25 cellular contexts compared by ENCODE assay signal in the genomic region with DNA sequence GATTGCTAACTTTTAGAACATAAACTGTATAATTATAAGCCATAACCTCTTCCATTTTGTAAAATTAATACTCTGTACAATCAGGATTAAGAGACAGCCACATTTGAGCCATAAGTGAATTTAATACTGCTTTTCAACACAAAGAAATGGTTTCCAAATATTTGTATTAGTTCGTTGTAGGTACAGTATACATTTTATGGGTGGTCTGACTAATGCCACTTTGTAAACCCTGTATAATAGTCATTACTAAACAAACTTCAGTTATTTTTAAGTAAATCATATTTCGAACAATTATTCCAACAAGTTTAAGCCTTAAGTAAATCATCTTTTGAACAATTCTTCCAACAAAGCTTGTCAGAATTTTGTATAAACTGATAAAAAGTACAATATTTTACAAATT.
"Had no signal": no experiment of that assay in that cellular context is flagged by ENCODE, and none has a peak within 500 bp of the region (broad histone marks: within the 10 kb centered on the region; RNA-seq: fewer than 3 reads in every experiment).

No MANE protein-coding gene starts in this region.

- H3K27me3 ChIP-seq: esophagus muscularis mucosa, foreskin keratinocyte, heart right ventricle, sigmoid colon, spleen, tibial nerve, upper lobe of left lung had no signal

- H3K4me3 ChIP-seq: esophagus muscularis mucosa, heart right ventricle, lower lobe of right lung, psoas muscle, sigmoid colon, spleen, thoracic aorta, tibial nerve, upper lobe of left lung had no signal

- FAIRE-seq: urothelium cell line had no signal

- H3K4me1 ChIP-seq: esophagus muscularis mucosa, heart right ventricle, lower lobe of right lung, psoas muscle, sigmoid colon had no signal

- ATAC-seq: foreskin keratinocyte; heart right ventricle; left ventricle myocardium superior; lower lobe of right lung; naive thymus-derived CD8-positive, alpha-beta T cell; psoas muscle; right cardiac atrium; stimulated activated naive B cell treated with anti-CD40 and anti-IgM and Interleukin-4, amounts not matched to agents 10 μg/mL and 1 μg/mL and 100 μg/mL, for 72 hours had no signal

- DNase-seq: effector CD8-positive, alpha-beta T cell; endodermal cell; foreskin keratinocyte; glutamatergic neuron; heart right ventricle; hippocampal formation; islet precursor cell; left ventricle myocardium superior; lower lobe of right lung; naive thymus-derived CD8-positive, alpha-beta T cell; nephron progenitor cell; nucleus accumbens; posterior cingulate gyrus; psoas muscle; right cardiac atrium; sigmoid colon; spleen; stimulated activated CD4-positive, alpha-beta T cell treated with anti-CD3 and anti-CD28 coated beads, Interleukin-4, amount 100 ng/mL, for 4 hours; stimulated activated naive B cell treated with anti-CD40 and anti-IgM and Interleukin-4, amounts not matched to agents 10 μg/mL and 1 μg/mL and 100 μg/mL, for 72 hours; upper lobe of left lung had no signal

- H3K9me3 ChIP-seq: esophagus muscularis mucosa, heart right ventricle, lower lobe of right lung, psoas muscle, sigmoid colon, spleen, thoracic aorta, tibial nerve, upper lobe of left lung had no signal

- H3K27ac ChIP-seq: epithelial cell of prostate, esophagus muscularis mucosa, foreskin keratinocyte, heart right ventricle, lower lobe of right lung, psoas muscle, sigmoid colon, spleen, thoracic aorta, tibial nerve, upper lobe of left lung had no signal

- H3K36me3 ChIP-seq: esophagus muscularis mucosa, heart right ventricle, lower lobe of right lung, sigmoid colon, spleen, thoracic aorta, tibial nerve, upper lobe of left lung had no signal
